ENCODE assay signal across 26 cellular contexts in genomic region chr5:131987251-131987650, GRCh38. TPM values are rescaled to one million over a fixed set of nuclear protein-coding genes. Genes with fewer than 3 reads are reported as not detected.
DNase-seq lines count a peak whose midpoint lies in the region; ATAC-seq and TF ChIP-seq lines count a peak whose summit lies in the region.
"Had no signal": no experiment of that assay in that cellular context is flagged by ENCODE, and none has a peak within 500 bp of the region (broad histone marks: within the 10 kb centered on the region; RNA-seq: fewer than 3 reads in every experiment).

No MANE protein-coding gene starts in this region.

- no peak overlapping the region for H3K4me2 ChIP-seq in neuronal stem cell (ENCODE audit: insufficient read depth, low read length, poor library complexity, severe bottlenecking)
- H3K4me2 ChIP-seq in hepatocyte: no peak overlapping the region
- H3K4me2 ChIP-seq: BLaER1 had no signal

- DNase-seq in activated naive CD4-positive, alpha-beta T cell treated with anti-CD3 and anti-CD28 coated beads, Interleukin-2, amount 50 U/mL, for 72 hours (ENCODE audit: low spot score in 2 of 2): no peak
- DNase-seq in neuronal stem cell (ENCODE audit: low spot score): no peak
- DNase-seq in stimulated activated CD4-positive, alpha-beta T cell treated with anti-CD3 and anti-CD28 coated beads, Interleukin-2, amount 100 ng/mL, for 24 hours: no peak
- DNase-seq in hepatocyte (ENCODE audit: low spot score): no peak
- DNase-seq in stimulated activated naive CD4-positive, alpha-beta T cell (lab: John Stamatoyannopoulos, UW): no peak
- DNase-seq: 8988T; CD4-positive, CD25-positive, alpha-beta regulatory T cell; DMS153; DND-41; H7; HFFc6; IMR-90; KG1; MG63; NCI-H1694; NCI-H2029 treated with DMSO at 0.1 percent for 48 hours; NCI-H446 treated with DMSO at 0.1 percent for 48 hours; NCI-H526; NCI-H82; NK-92 treated with Interleukin-12 subunit alpha and Interleukin-12 subunit beta, amount 100 ng/mL, for 24 hours; PC-3 had no signal

- no peak overlapping the region for H3K4ac ChIP-seq in neuronal stem cell (ENCODE audit: low read length)

- H3K4me1 ChIP-seq in neuronal stem cell (ENCODE audit: control insufficient read depth in 2 of 2, insufficient read depth in 1 of 2, low read depth in 1 of 2, low read length in 2 of 2) (peaks cover 0 to 2% of the 10 kb centered on the region in 2 donors), hepatocyte (ENCODE audit: insufficient read depth) (no peaks in the 10 kb centered on the region)
- H3K4me1 ChIP-seq: SJSA1 had no signal

- no peak overlapping the region for H3K14ac ChIP-seq in neuronal stem cell (ENCODE audit: low read length)

- H3K4me1 Mint-ChIP-seq in activated naive CD4-positive, alpha-beta T cell treated with anti-CD3 and anti-CD28 coated beads, Interleukin-2, amount 50 U/mL, for 24 hours: peaks cover 4% of the 10 kb centered on the region
- H3K4me1 Mint-ChIP-seq: CD4-positive, CD25-positive, alpha-beta regulatory T cell had no signal

- H2AK5ac ChIP-seq in neuronal stem cell (ENCODE audit: low read depth, low read length): no peak overlapping the region

- no peaks in the 10 kb centered on the region for H3K36me3 Mint-ChIP-seq in activated naive CD4-positive, alpha-beta T cell treated with anti-CD3 and anti-CD28 coated beads, Interleukin-2, amount 50 U/mL, for 24 hours
- H3K36me3 Mint-ChIP-seq in activated naive CD4-positive, alpha-beta T cell treated with anti-CD3 and anti-CD28 coated beads, Interleukin-2, amount 50 U/mL, for 72 hours: no peaks in the 10 kb centered on the region
- H3K36me3 Mint-ChIP-seq: CD4-positive, CD25-positive, alpha-beta regulatory T cell had no signal

- H3K9me3 Mint-ChIP-seq in activated naive CD4-positive, alpha-beta T cell treated with anti-CD3 and anti-CD28 coated beads, Interleukin-2, amount 50 U/mL, for 24 hours: no peaks in the 10 kb centered on the region
- H3K9me3 Mint-ChIP-seq in activated naive CD4-positive, alpha-beta T cell treated with anti-CD3 and anti-CD28 coated beads, Interleukin-2, amount 50 U/mL, for 72 hours: no peaks in the 10 kb centered on the region
- H3K9me3 Mint-ChIP-seq: HFFc6 had no signal

- no peaks in the 10 kb centered on the region for H3K79me2 ChIP-seq in hepatocyte

- H3K27ac ChIP-seq in cingulate gyrus (ENCODE audit: low read depth, low read length) (peak overlapping the region; percentile 67), neuronal stem cell (replicated peaks; ENCODE audit: low read length) (no peak overlapping the region), hepatocyte (no peak overlapping the region)
- H3K27ac ChIP-seq: BLaER1, SJSA1 had no signal

- no peak overlapping the region for H3K23ac ChIP-seq in neuronal stem cell (ENCODE audit: low read depth, low read length, poor library complexity)

- H2BK120ac ChIP-seq in neuronal stem cell (ENCODE audit: low read depth, low read length): no peak overlapping the region

- no peak overlapping the region for H2BK5ac ChIP-seq in neuronal stem cell (ENCODE audit: low read length)

- H3K9me2 ChIP-seq in hepatocyte (replicated peaks; ENCODE audit: insufficient read depth): no peaks in the 10 kb centered on the region

- H4K8ac ChIP-seq in neuronal stem cell (ENCODE audit: low read depth, low read length): no peak overlapping the region

- no peaks in the 10 kb centered on the region for H3K27me3 ChIP-seq in neuronal stem cell (ENCODE audit: control insufficient read depth in 3 of 3, insufficient read depth in 3 of 3, low read depth in 1 of 3, low read length in 3 of 3)
- no peaks in the 10 kb centered on the region for H3K27me3 ChIP-seq in hepatocyte
- H3K27me3 ChIP-seq: BLaER1, MG63 had no signal

- no CpG with 5 or more reads among the region's 3 CpGs for WGBS in neuronal stem cell (ENCODE audit: extremely low coverage in 2 of 2, insufficient read length in 2 of 2, insufficient replicate concordance in 1 of 2), 2 donors
- 86% methylated on average over 3 of the region's 3 CpGs for WGBS in hepatocyte (ENCODE audit: low lambda C conversion rate, missing lambda C conversion rate)

- no peak overlapping the region for H3K4me3 Mint-ChIP-seq in activated naive CD4-positive, alpha-beta T cell treated with anti-CD3 and anti-CD28 coated beads, Interleukin-2, amount 50 U/mL, for 24 hours
- H3K4me3 Mint-ChIP-seq: CD4-positive, CD25-positive, alpha-beta regulatory T cell; HFFc6 had no signal

- H3K36me3 ChIP-seq in neuronal stem cell (replicated peaks in 1 of 2; ENCODE audit: control insufficient read depth in 2 of 2, insufficient read depth in 2 of 2, low read length in 2 of 2) (no peaks in the 10 kb centered on the region), hepatocyte (replicated peaks; ENCODE audit: insufficient read depth, low read depth) (no peaks in the 10 kb centered on the region)
- H3K36me3 ChIP-seq: BLaER1, MG63, SJSA1 had no signal

- no peak for TF ChIP-seq CTCF in hepatocyte (IDR thresholded peaks at IDR 0.05; ENCODE audit: poor library complexity)

- H3K9me3 ChIP-seq in neuronal stem cell (replicated peaks in 1 of 2; ENCODE audit: control insufficient read depth in 2 of 2, insufficient read depth in 1 of 2, low read depth in 1 of 2, low read length in 2 of 2) (no peaks in the 10 kb centered on the region), hepatocyte (ENCODE audit: low read depth) (no peaks in the 10 kb centered on the region)
- H3K9me3 ChIP-seq: BLaER1, MG63, SJSA1 had no signal

- no peak overlapping the region for H4K91ac ChIP-seq in neuronal stem cell (ENCODE audit: low read depth, low read length, poor library complexity)

- H3K4me3 ChIP-seq in neuronal stem cell (ENCODE audit: low read length in 2 of 2): no peak overlapping the region
- no peak overlapping the region for H3K4me3 ChIP-seq in hepatocyte
- H3K4me3 ChIP-seq: BLaER1, MG63, SJSA1 had no signal

- no peaks in the 10 kb centered on the region for H4K20me1 ChIP-seq in hepatocyte (ENCODE audit: insufficient read depth, poor library complexity, severe bottlenecking)
- H4K20me1 ChIP-seq: BLaER1 had no signal

- no peak overlapping the region for H2BK12ac ChIP-seq in neuronal stem cell (ENCODE audit: low read length)

- H3K27ac Mint-ChIP-seq in activated naive CD4-positive, alpha-beta T cell treated with anti-CD3 and anti-CD28 coated beads, Interleukin-2, amount 50 U/mL, for 24 hours: peak overlapping the region; percentile 57
- no peak overlapping the region for H3K27ac Mint-ChIP-seq in activated naive CD4-positive, alpha-beta T cell treated with anti-CD3 and anti-CD28 coated beads, Interleukin-2, amount 50 U/mL, for 72 hours
- H3K27ac Mint-ChIP-seq: HFFc6 had no signal

- H3K27me3 Mint-ChIP-seq in activated naive CD4-positive, alpha-beta T cell treated with anti-CD3 and anti-CD28 coated beads, Interleukin-2, amount 50 U/mL, for 24 hours: no peaks in the 10 kb centered on the region
- H3K27me3 Mint-ChIP-seq: CD4-positive, CD25-positive, alpha-beta regulatory T cell had no signal

- no peak overlapping the region for H2AFZ ChIP-seq in neuronal stem cell (ENCODE audit: low read length)
- no peak overlapping the region for H2AFZ ChIP-seq in hepatocyte

- no peak overlapping the region for H2BK15ac ChIP-seq in neuronal stem cell (ENCODE audit: low read length)

- H3K79me1 ChIP-seq in neuronal stem cell (ENCODE audit: low read depth, low read length): no peaks in the 10 kb centered on the region

- ATAC-seq in activated naive CD4-positive, alpha-beta T cell treated with anti-CD3 and anti-CD28 coated beads, Interleukin-2, amount 50 U/mL, for 72 hours: no peak
- no peak for ATAC-seq in HG03354 (IDR thresholded peaks at IDR 0.05; ENCODE audit: poor library complexity, severe bottlenecking, unreplicated experiment)
- ATAC-seq: PC-3 had no signal

- H3K9ac ChIP-seq in neuronal stem cell (ENCODE audit: low read depth, low read length, poor library complexity): no peak overlapping the region
- H3K9ac ChIP-seq: BLaER1 had no signal

- H3K18ac ChIP-seq in neuronal stem cell (ENCODE audit: low read length): peak overlapping the region; percentile 41

RNA-seq across cellular contexts. Expression of gene ACSL6, which starts 24.2 kb away (rescaled TPM):
- 1 to 10 TPM; 1.8 to 3.5 TPM for total RNA-seq in activated naive CD4-positive, alpha-beta T cell treated with anti-CD3 and anti-CD28 coated beads, Interleukin-2, amount 50 U/mL, for 72 hours
- polyA plus RNA-seq in neuronal stem cell (2013, experiment 1 of 2): 0.04 TPM
- polyA plus RNA-seq in neuronal stem cell (2013, experiment 2 of 2): 0.07 TPM
- 1.2 and 2.4 TPM in 2 replicates for total RNA-seq in hepatocyte
- 0.75 and 1.7 TPM in 2 replicates for polyA plus RNA-seq in hepatocyte
- total RNA-seq: HFFc6, IMR-90 had no signal
- polyA plus RNA-seq: IMR-90 had no signal

RNA-seq across cellular contexts. Expression of gene MEIKIN, which starts 41.8 kb away (rescaled TPM):
- not detected for total RNA-seq in activated naive CD4-positive, alpha-beta T cell treated with anti-CD3 and anti-CD28 coated beads, Interleukin-2, amount 50 U/mL, for 72 hours
- not detected for polyA plus RNA-seq in neuronal stem cell (2013, experiment 1 of 2)
- not detected for polyA plus RNA-seq in neuronal stem cell (2013, experiment 2 of 2)
- not detected in 2 replicates for total RNA-seq in hepatocyte
- not detected in 2 replicates for polyA plus RNA-seq in hepatocyte
- total RNA-seq: CD4-positive, CD25-positive, alpha-beta regulatory T cell; H7; HFFc6; IMR-90; PC-3; SJSA1 had no signal
- polyA plus RNA-seq: CD4-positive, CD25-positive, alpha-beta regulatory T cell; IMR-90 had no signal
